1 cellular context compared by ENCODE assay signal in genomic region chr19:46788101-46788967, GRCh38.
TF ChIP-seq lines count a peak whose summit lies in the region.

SLC1A5 (minus strand) TSS chr19:46788594; CDS start chr19:46787965, 629 bp downstream.

TF ChIP-seq in K562, 482 proteins besides CTCF, POLR2A, EP300 and RAD21 (continued from another document and continues in another):
- peak; percentile 92 for TF ChIP-seq GTF2F1 (IDR thresholded peaks at IDR 0.05; ENCODE audit: low read depth, low read length)
- TF ChIP-seq STAG1 (CRISPR knock-in tag; IDR thresholded peaks at IDR 0.05; ENCODE audit: borderline replicate concordance), result no peak
- TF ChIP-seq TRIM25 (IDR thresholded peaks at IDR 0.05; ENCODE audit: borderline replicate concordance), result no peak
- TF ChIP-seq ZNF518B (CRISPR knock-in tag; IDR thresholded peaks at IDR 0.05), result no peak
- TF ChIP-seq RNF219 (CRISPR knock-in tag; IDR thresholded peaks at IDR 0.05), result no peak
- no peak for TF ChIP-seq ZNF217 (CRISPR knock-in tag; IDR thresholded peaks at IDR 0.05)
- no peak for TF ChIP-seq CCAR2 (IDR thresholded peaks at IDR 0.05; ENCODE audit: low read depth, low read length)
- no peak for TF ChIP-seq TEAD2 (tag; IDR thresholded peaks at IDR 0.05)
- no peak for TF ChIP-seq MTA1 (IDR thresholded peaks at IDR 0.05; ENCODE audit: borderline replicate concordance)
- TF ChIP-seq AFF1 (IDR thresholded peaks at IDR 0.05; ENCODE audit: low read depth in 1 of 2, partially characterized antibody in 2 of 2), result peak; percentile 75 to 89
- peak in 1 of 2 experiments; percentile 54; a peak in 2 of 4 replicates for TF ChIP-seq SRF (CRISPR knock-in tag; IDR thresholded peaks at IDR 0.05)
- no peak; the same call in 1 of the 2 replicates for TF ChIP-seq GTF2A2 (tag; IDR thresholded peaks at IDR 0.05)
- peak; percentile 83 for TF ChIP-seq THAP12 (CRISPR knock-in tag; IDR thresholded peaks at IDR 0.05)
- peak; percentile 89 for TF ChIP-seq MTA3 (IDR thresholded peaks at IDR 0.05; ENCODE audit: borderline replicate concordance)
- peak; percentile 99 for TF ChIP-seq MYC (IDR thresholded peaks at IDR 0.05; ENCODE audit: low read depth, low read length)
- TF ChIP-seq MYC (CRISPR knock-in tag; IDR thresholded peaks at IDR 0.05; ENCODE audit: borderline replicate concordance, low read depth), result peak; percentile 95
- no peak for TF ChIP-seq CHAMP1 (IDR thresholded peaks at IDR 0.05)
- peak; percentile 83 for TF ChIP-seq XRCC5 (IDR thresholded peaks at IDR 0.05; ENCODE audit: low read depth, low read length)
- no peak for TF ChIP-seq ZNF354B (CRISPR knock-in tag; IDR thresholded peaks at IDR 0.05)
- no peak for TF ChIP-seq HIVEP1 (CRISPR knock-in tag; IDR thresholded peaks at IDR 0.05)
- TF ChIP-seq ZNF165 (CRISPR knock-in tag; IDR thresholded peaks at IDR 0.05; ENCODE audit: borderline replicate concordance), result no peak
- TF ChIP-seq SLC30A9 (CRISPR knock-in tag; IDR thresholded peaks at IDR 0.05), result no peak
- peak; percentile 79 for TF ChIP-seq LCOR (CRISPR knock-in tag; IDR thresholded peaks at IDR 0.05)
- TF ChIP-seq SREBF1 (IDR thresholded peaks at IDR 0.05; ENCODE audit: borderline replicate concordance, low read depth, low read length), result 0 out of 2 replicates have a peak, but pooled peaks have one; percentile 21
- TF ChIP-seq YY1 (IDR thresholded peaks at IDR 0.05; ENCODE audit: borderline replicate concordance in 1 of 3, control insufficient read depth in 1 of 3, extremely low read depth in 1 of 3, insufficient read depth in 3 of 3, insufficient read length in 1 of 3, insufficient replicate concordance in 2 of 3, low read depth in 1 of 3, low read length in 2 of 3), result peak in 1 of 3 experiments; percentile 45
- TF ChIP-seq PATZ1 (CRISPR knock-in tag; IDR thresholded peaks at IDR 0.05; ENCODE audit: borderline replicate concordance), result no peak
- TF ChIP-seq POLR2H (tag; IDR thresholded peaks at IDR 0.05; ENCODE audit: low read depth), result peak; percentile 98
- no peak for TF ChIP-seq MED1 (CRISPR knock-in tag; IDR thresholded peaks at IDR 0.05; ENCODE audit: borderline replicate concordance)
- no peak for TF ChIP-seq PPARD (CRISPR knock-in tag; IDR thresholded peaks at IDR 0.05)
- peak; percentile 69; the same call in 1 of the 2 replicates for TF ChIP-seq ETV5 (CRISPR knock-in tag; IDR thresholded peaks at IDR 0.05; ENCODE audit: low read depth)
- TF ChIP-seq ETS1 (conservative IDR thresholded peaks at IDR 0.05; ENCODE audit: control insufficient read depth, low read depth, low read length), result peak; percentile 82
- TF ChIP-seq ZNF41 (CRISPR knock-in tag; conservative IDR thresholded peaks at IDR 0.05), result no peak
- no peak for TF ChIP-seq PYGO2 (tag; IDR thresholded peaks at IDR 0.05)
- TF ChIP-seq ATF6 (CRISPR knock-in tag; IDR thresholded peaks at IDR 0.05), result no peak
- TF ChIP-seq HNRNPUL1 (IDR thresholded peaks at IDR 0.05; ENCODE audit: low read length), result no peak
